ENCODE assay signal across 1 cellular context in genomic region chr11:57763568-57763967, GRCh38.
A peak's percentile ranks its signal among the peaks of the same experiment; 100 is the strongest.
TF ChIP-seq lines count a peak whose summit lies in the region.

No MANE protein-coding gene starts in this region.

TF ChIP-seq in K562, 482 proteins besides CTCF, POLR2A, EP300 and RAD21:
- TF ChIP-seq YBX1 (IDR thresholded peaks at IDR 0.05) (no peak), RBM34 (IDR thresholded peaks at IDR 0.05; ENCODE audit: borderline replicate concordance, insufficient read depth, low read length) (no peak), ZNF766 (CRISPR knock-in tag; conservative IDR thresholded peaks at IDR 0.05) (peak; percentile 77), RBBP5 (IDR thresholded peaks at IDR 0.05; ENCODE audit: borderline replicate concordance, insufficient read depth, low read length, poor library complexity, severe bottlenecking) (no peak), ZNF57 (CRISPR knock-in tag; IDR thresholded peaks at IDR 0.05) (no peak), RUNX1 (IDR thresholded peaks at IDR 0.05; ENCODE audit: low read depth) (no peak), MLLT1 (IDR thresholded peaks at IDR 0.05) (peak in 1 of 2 experiments; percentile 22; a peak in 1 of 4 replicates), RBFOX2 (IDR thresholded peaks at IDR 0.05; ENCODE audit: low read depth, low read length) (no peak), FOXP4 (CRISPR knock-in tag; IDR thresholded peaks at IDR 0.05; ENCODE audit: borderline replicate concordance) (no peak), HDAC1 (IDR thresholded peaks at IDR 0.05) (peak in 1 of 2 experiments; percentile 52; a peak in 1 of 4 replicates), RHOXF2B (CRISPR knock-in tag; conservative IDR thresholded peaks at IDR 0.05) (no peak)
TF ChIP-seq in K562: peak in this region for 3.
